9 cellular contexts compared by ENCODE assay signal in the genomic region with DNA sequence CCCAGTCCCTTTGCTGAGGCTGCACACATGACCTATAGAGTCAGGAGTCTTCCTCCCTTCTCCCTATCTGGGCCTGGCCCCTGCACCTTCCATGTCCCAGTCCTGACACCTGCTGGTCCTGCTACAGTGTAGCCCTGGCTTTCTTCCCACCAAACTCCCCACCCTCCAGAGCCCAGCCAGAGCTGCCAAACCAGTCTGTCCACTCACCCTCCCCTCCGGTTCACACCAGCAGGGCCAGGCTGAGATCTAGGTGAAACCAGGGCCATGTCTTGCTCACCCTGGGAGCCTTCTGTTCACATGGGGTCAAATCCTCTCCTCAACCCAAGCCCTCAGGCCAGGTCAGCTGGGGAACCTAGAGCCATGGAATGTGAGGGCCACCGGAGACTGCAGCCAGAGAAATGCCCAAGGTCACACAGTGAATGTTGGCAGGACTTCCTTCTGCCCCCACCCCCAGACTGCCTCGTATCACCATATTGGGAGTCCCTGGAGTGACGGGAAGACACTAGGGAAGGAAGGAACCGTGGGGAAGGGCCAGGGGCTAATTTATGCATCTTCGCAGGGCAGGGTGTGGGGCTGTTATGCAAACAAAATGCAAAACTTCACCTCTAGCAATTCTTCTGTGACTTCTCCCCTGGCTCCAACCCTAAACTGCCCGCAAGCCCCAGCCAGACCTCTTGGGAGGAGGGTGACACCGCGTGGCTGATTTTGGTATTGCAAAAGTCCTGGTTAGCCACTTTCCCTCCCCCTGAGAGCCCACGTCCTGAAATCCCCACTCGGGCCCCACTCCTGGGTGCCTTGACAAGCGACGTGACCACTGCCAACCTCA. TPM values are rescaled to one million over a fixed set of nuclear protein-coding genes. Genes with fewer than 3 reads are reported as not detected.
DNase-seq lines count a peak whose midpoint lies in the region; TF ChIP-seq lines count a peak whose summit lies in the region.
"Had no signal": no experiment of that assay in that cellular context is flagged by ENCODE, and none has a peak within 500 bp of the region (broad histone marks: within the 10 kb centered on the region; RNA-seq: fewer than 3 reads in every experiment).

No MANE protein-coding gene starts in this region.

- H3K9me2 ChIP-seq in SU-DHL-6 (replicated peaks; ENCODE audit: insufficient read depth, low read length) = no peaks in the 10 kb centered on the region

- no peaks in the 10 kb centered on the region for H3K79me2 ChIP-seq in SU-DHL-6 (ENCODE audit: insufficient read depth, low read length)

- no peaks in the 10 kb centered on the region for H3K36me3 ChIP-seq in SU-DHL-6 (ENCODE audit: low read length)

- DNase-seq in NCI-H146 (lab: John Stamatoyannopoulos, UW) (peak; percentile 24), NCI-H146 treated with DMSO at 0.1 percent for 48 hours (lab: John Stamatoyannopoulos, UW; ENCODE audit: unreplicated experiment) (no peak), Kasumi-1 (lab: John Stamatoyannopoulos, UW) (peak; percentile 32 to 36), anterior cingulate cortex (lab: John Stamatoyannopoulos, UW) (peak in 52 of 58 donors; percentile 14 to 83 (median 54)), hepatic stellate cell (ENCODE audit: low spot score) (peak; percentile 88), putamen (ENCODE audit: low spot score) (peak; percentile 58), mesenteric fat pad (ENCODE audit: low spot score) (no peak)

- no peaks in the 10 kb centered on the region for H3F3A ChIP-seq in SU-DHL-6 (ENCODE audit: insufficient read depth)

- no peak overlapping the region for H3K27ac ChIP-seq in SU-DHL-6 (ENCODE audit: low read depth, low read length)
- H3K27ac ChIP-seq: BLaER1 treated with 17β-estradiol and CSF1 and Interleukin-3, amounts not matched to agents 10 nM and 100 nM had no signal

- no peaks in the 10 kb centered on the region for H3K9me3 ChIP-seq in SU-DHL-6 (ENCODE audit: insufficient read depth, low read length)
- H3K9me3 ChIP-seq: BLaER1 treated with 17β-estradiol and CSF1 and Interleukin-3, amounts not matched to agents 10 nM and 100 nM had no signal

- H3K4me3 ChIP-seq in SU-DHL-6 (ENCODE audit: insufficient read depth, low read length, poor library complexity, severe bottlenecking) = no peak overlapping the region
- H3K4me3 ChIP-seq: BLaER1 treated with 17β-estradiol and CSF1 and Interleukin-3, amounts not matched to agents 10 nM and 100 nM had no signal

- no peak overlapping the region for H3K9ac ChIP-seq in SU-DHL-6 (ENCODE audit: low read length)

- no peaks in the 10 kb centered on the region for H3K27me3 ChIP-seq in SU-DHL-6 (ENCODE audit: low read length)
- H3K27me3 ChIP-seq: BLaER1 treated with 17β-estradiol and CSF1 and Interleukin-3, amounts not matched to agents 10 nM and 100 nM had no signal

- no peak overlapping the region for H3K4me2 ChIP-seq in SU-DHL-6 (ENCODE audit: low read depth, low read length, poor library complexity, severe bottlenecking)

- H2AFZ ChIP-seq in SU-DHL-6 (ENCODE audit: low read depth, low read length, severe bottlenecking) = no peak overlapping the region

- H4K20me1 ChIP-seq in SU-DHL-6 (ENCODE audit: low read depth, low read length) = no peaks in the 10 kb centered on the region

- peak; percentile 78 for TF ChIP-seq CTCF in SU-DHL-6 (IDR thresholded peaks at IDR 0.05; ENCODE audit: insufficient read depth, low read length, poor library complexity, severe bottlenecking)

RNA-seq across cellular contexts. Expression of gene TNS1, which starts 14.6 kb away (rescaled TPM):
- 449 TPM for total RNA-seq in mesenteric fat pad

Comparison
In these comparisons a context has a peak if more than half of its experiments do, and no peak if none do; other contexts are left out.
1. DNase-seq: peak in NCI-H146 (single experiment), Kasumi-1 (2 of 2), anterior cingulate cortex (52 of 58), hepatic stellate cell (single experiment) and putamen (single experiment); none in NCI-H146 treated with DMSO at 0.1 percent for 48 hours (single experiment) and mesenteric fat pad (single experiment).